In the genomic region with DNA sequence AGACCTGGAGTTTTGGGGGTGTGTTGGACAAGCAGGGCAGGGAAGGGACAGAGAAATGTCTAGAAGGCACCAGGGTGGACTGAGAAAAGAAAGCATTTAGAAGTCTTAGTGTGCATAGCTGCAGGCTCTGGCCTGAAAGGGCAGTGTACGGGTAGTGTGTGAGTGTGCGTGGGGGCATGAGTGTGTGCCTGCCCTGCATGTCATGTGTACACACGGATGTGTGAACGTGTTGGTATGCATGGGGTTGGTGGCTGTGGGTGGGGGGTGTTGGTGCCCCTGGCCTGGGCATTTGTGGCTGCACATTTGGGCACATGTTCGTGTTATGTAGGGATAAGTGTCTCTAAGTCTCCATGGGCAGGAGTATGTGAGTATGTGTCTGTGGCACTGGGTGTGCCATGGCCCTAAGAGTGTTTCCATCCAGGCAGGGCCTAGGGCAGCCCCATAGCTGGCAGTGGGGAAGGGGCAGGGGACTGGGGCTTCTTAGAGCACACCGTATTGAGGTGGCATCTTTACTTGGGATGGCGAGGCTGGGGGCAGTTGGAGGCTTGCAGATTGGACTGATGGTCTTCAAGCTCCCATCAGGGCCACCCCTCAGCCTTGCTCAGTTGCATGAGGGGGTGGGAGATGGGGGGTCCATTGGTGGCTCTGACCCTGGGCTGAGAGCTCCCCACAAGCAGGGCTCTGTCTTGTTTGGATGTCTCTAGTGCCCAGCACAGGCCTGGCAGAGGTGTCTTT, we compare ENCODE assay signal across 14 cellular contexts. TPM values are rescaled to one million over a fixed set of nuclear protein-coding genes. Genes with fewer than 3 reads are reported as not detected.
DNase-seq lines count a peak whose midpoint lies in the region; ATAC-seq and TF ChIP-seq lines count a peak whose summit lies in the region.
"Had no signal": no experiment of that assay in that cellular context is flagged by ENCODE, and none has a peak within 500 bp of the region (broad histone marks: within the 10 kb centered on the region; RNA-seq: fewer than 3 reads in every experiment).

No MANE protein-coding gene starts in this region.

- DNase-seq in activated naive CD4-positive, alpha-beta T cell treated with anti-CD3 and anti-CD28 coated beads, Interleukin-2, amount 10 ng/mL, durations not matched to agents 7 days and 5 days, result no peak
- DNase-seq in activated naive CD4-positive, alpha-beta T cell (lab: John Stamatoyannopoulos, UW), result no peak
- no peak for DNase-seq in neural crest cell (ENCODE audit: low read depth, low spot score)
- DNase-seq in stimulated activated naive CD4-positive, alpha-beta T cell treated with Interleukin-2 at 50 U/mL for 16 hours (lab: John Stamatoyannopoulos, UW), result no peak
- DNase-seq in GM13977 (ENCODE audit: low spot score), result no peak
- DNase-seq: CD8-positive, alpha-beta memory T cell; DMS53; GF-D8; GOT3; H9 had no signal

- no peaks in the 10 kb centered on the region for H3K36me3 Mint-ChIP-seq in activated naive CD4-positive, alpha-beta T cell treated with anti-CD3 and anti-CD28 coated beads, Interleukin-2, amount 10 ng/mL, durations not matched to agents 7 days and 5 days
- H3K36me3 Mint-ChIP-seq in neural crest cell (ENCODE audit: low read depth), result no peaks in the 10 kb centered on the region
- H3K36me3 Mint-ChIP-seq: CD8-positive, alpha-beta memory T cell had no signal

- no peaks in the 10 kb centered on the region for H3K4me1 Mint-ChIP-seq in activated naive CD4-positive, alpha-beta T cell treated with anti-CD3 and anti-CD28 coated beads, Interleukin-2, amount 10 ng/mL, durations not matched to agents 7 days and 5 days
- H3K4me1 Mint-ChIP-seq in neural crest cell, result no peaks in the 10 kb centered on the region
- H3K4me1 Mint-ChIP-seq: CD8-positive, alpha-beta memory T cell had no signal

- ATAC-seq in GM18519 (IDR thresholded peaks at IDR 0.05; ENCODE audit: low FRiP score, unreplicated experiment), result no peak

- TF ChIP-seq CTCF in neural crest cell (conservative IDR thresholded peaks at IDR 0.05), result no peak
- no peak for TF ChIP-seq CTCF in GM13977 (IDR thresholded peaks at IDR 0.05; ENCODE audit: extremely low read depth, insufficient read depth, missing control alignments)

- H3K27me3 Mint-ChIP-seq in activated naive CD4-positive, alpha-beta T cell treated with anti-CD3 and anti-CD28 coated beads, Interleukin-2, amount 10 ng/mL, durations not matched to agents 7 days and 5 days, result peaks cover 18% of the 10 kb centered on the region
- peaks cover 7% of the 10 kb centered on the region for H3K27me3 Mint-ChIP-seq in neural crest cell (ENCODE audit: low read depth)

- peak overlapping the region; percentile 0 for H3K27ac Mint-ChIP-seq in activated naive CD4-positive, alpha-beta T cell treated with anti-CD3 and anti-CD28 coated beads, Interleukin-2, amount 10 ng/mL, durations not matched to agents 7 days and 5 days
- H3K27ac Mint-ChIP-seq in neural crest cell (ENCODE audit: unreplicated experiment), result peak overlapping the region; percentile 35
- H3K27ac Mint-ChIP-seq: CD8-positive, alpha-beta memory T cell had no signal

- no peaks in the 10 kb centered on the region for H3K9me3 Mint-ChIP-seq in activated naive CD4-positive, alpha-beta T cell treated with anti-CD3 and anti-CD28 coated beads, Interleukin-2, amount 10 ng/mL, durations not matched to agents 7 days and 5 days
- no peaks in the 10 kb centered on the region for H3K9me3 Mint-ChIP-seq in neural crest cell
- H3K9me3 Mint-ChIP-seq: CD8-positive, alpha-beta memory T cell; H9 had no signal

- H3K27ac ChIP-seq in cingulate gyrus (ENCODE audit: low read depth, low read length) (peak overlapping the region; percentile 47), temporal lobe (ENCODE audit: low read depth, low read length) (peak overlapping the region; percentile 36)
- H3K27ac ChIP-seq: 22Rv1 had no signal

- in situ Hi-C loops in GM13977 (cut with MboI; ENCODE audit: low pct_unique_long_range_greater_than_20kb, low sequenced_read_pairs, unreplicated experiment), result no loop called here

- H3K4me3 Mint-ChIP-seq in activated naive CD4-positive, alpha-beta T cell treated with anti-CD3 and anti-CD28 coated beads, Interleukin-2, amount 10 ng/mL, durations not matched to agents 7 days and 5 days, result no peak overlapping the region
- H3K4me3 Mint-ChIP-seq in neural crest cell, result no peak overlapping the region
- H3K4me3 Mint-ChIP-seq: CD8-positive, alpha-beta memory T cell; H9 had no signal

- CTCF ChIA-PET in activated naive CD4-positive, alpha-beta T cell treated with anti-CD3 and anti-CD28 coated beads, Interleukin-2, amount 10 ng/mL, durations not matched to agents 7 days and 5 days (lab: Charles Lee), result interaction anchor here (1.0 kb wide), 1 partner anchor 22 kb away, joined by 3 read pairs; no protein-coding TSS in a partner anchor

RNA-seq across cellular contexts. Expression of gene PSD2, which starts 14.9 kb away (rescaled TPM):
- 0.66 and 0.68 TPM in 2 replicates for total RNA-seq in neural crest cell
- 31.2 TPM for total RNA-seq in temporal lobe
- total RNA-seq: CD8-positive, alpha-beta memory T cell had no signal

Comparison
In these comparisons a context has a peak if more than half of its experiments do, and no peak if none do; other contexts are left out.
1. RNA of gene PSD2, which starts 14.9 kb away (total RNA-seq): 31.2 TPM in temporal lobe (single experiment); 0.66 to 0.68 TPM in neural crest cell; every median in the first group is over 10 times any median in the second.